1 cellular context compared by ENCODE assay signal in the genomic region with DNA sequence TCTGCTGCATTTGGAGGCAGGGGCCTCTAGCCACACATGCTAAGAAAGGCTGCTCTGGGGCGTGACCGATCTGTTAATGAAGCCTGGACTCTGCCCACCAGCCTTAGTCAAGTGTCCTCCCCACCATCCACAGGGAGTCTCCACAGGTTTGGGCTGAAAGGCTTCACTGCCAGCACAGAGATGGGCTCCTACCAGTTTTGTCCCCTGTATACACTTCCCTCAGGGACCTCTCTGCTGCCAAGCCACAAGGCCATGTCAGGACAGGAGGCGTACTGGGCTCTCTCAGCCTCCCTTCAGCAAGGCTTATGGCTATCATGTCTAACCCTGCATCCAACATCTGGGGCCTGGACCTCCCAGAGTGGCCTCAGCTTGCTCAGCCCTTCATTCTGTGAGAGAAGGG.
TF ChIP-seq lines count a peak whose summit lies in the region.

No MANE protein-coding gene starts in this region.

TF ChIP-seq in HepG2, 621 proteins besides CTCF, POLR2A, EP300 and RAD21:
- no peak for TF ChIP-seq NKX3-1 (CRISPR knock-in tag; IDR thresholded peaks at IDR 0.05)
- TF ChIP-seq ZNF788 (CRISPR knock-in tag; IDR thresholded peaks at IDR 0.05; ENCODE audit: borderline replicate concordance), result no peak
- TF ChIP-seq, protein P1, sequence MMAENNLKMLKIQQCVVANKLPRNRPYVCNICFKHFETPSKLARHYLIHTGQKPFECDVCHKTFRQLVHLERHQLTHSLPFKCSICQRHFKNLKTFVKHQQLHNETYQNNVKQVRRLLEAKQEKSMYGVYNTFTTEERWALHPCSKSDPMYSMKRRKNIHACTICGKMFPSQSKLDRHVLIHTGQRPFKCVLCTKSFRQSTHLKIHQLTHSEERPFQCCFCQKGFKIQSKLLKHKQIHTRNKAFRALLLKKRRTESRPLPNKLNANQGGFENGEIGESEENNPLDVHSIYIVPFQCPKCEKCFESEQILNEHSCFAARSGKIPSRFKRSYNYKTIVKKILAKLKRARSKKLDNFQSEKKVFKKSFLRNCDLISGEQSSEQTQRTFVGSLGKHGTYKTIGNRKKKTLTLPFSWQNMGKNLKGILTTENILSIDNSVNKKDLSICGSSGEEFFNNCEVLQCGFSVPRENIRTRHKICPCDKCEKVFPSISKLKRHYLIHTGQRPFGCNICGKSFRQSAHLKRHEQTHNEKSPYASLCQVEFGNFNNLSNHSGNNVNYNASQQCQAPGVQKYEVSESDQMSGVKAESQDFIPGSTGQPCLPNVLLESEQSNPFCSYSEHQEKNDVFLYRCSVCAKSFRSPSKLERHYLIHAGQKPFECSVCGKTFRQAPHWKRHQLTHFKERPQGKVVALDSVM (CRISPR knock-in tag; IDR thresholded peaks at IDR 0.05), result peak; percentile 65; the same call in 1 of the 2 replicates
- TF ChIP-seq ZNF263 (CRISPR knock-in tag; IDR thresholded peaks at IDR 0.05), result 0 out of 2 replicates have a peak, but pooled peaks have one; percentile 29
- no peak for TF ChIP-seq STAT5B (CRISPR knock-in tag; IDR thresholded peaks at IDR 0.05)
- TF ChIP-seq ZMYM3 (CRISPR knock-in tag; IDR thresholded peaks at IDR 0.05), result 0 out of 2 replicates have a peak, but pooled peaks have one; percentile 36
- TF ChIP-seq ZNF644 (CRISPR knock-in tag; IDR thresholded peaks at IDR 0.05; ENCODE audit: low read depth), result 0 out of 2 replicates have a peak, but pooled peaks have one; percentile 8
- TF ChIP-seq, protein P2, sequence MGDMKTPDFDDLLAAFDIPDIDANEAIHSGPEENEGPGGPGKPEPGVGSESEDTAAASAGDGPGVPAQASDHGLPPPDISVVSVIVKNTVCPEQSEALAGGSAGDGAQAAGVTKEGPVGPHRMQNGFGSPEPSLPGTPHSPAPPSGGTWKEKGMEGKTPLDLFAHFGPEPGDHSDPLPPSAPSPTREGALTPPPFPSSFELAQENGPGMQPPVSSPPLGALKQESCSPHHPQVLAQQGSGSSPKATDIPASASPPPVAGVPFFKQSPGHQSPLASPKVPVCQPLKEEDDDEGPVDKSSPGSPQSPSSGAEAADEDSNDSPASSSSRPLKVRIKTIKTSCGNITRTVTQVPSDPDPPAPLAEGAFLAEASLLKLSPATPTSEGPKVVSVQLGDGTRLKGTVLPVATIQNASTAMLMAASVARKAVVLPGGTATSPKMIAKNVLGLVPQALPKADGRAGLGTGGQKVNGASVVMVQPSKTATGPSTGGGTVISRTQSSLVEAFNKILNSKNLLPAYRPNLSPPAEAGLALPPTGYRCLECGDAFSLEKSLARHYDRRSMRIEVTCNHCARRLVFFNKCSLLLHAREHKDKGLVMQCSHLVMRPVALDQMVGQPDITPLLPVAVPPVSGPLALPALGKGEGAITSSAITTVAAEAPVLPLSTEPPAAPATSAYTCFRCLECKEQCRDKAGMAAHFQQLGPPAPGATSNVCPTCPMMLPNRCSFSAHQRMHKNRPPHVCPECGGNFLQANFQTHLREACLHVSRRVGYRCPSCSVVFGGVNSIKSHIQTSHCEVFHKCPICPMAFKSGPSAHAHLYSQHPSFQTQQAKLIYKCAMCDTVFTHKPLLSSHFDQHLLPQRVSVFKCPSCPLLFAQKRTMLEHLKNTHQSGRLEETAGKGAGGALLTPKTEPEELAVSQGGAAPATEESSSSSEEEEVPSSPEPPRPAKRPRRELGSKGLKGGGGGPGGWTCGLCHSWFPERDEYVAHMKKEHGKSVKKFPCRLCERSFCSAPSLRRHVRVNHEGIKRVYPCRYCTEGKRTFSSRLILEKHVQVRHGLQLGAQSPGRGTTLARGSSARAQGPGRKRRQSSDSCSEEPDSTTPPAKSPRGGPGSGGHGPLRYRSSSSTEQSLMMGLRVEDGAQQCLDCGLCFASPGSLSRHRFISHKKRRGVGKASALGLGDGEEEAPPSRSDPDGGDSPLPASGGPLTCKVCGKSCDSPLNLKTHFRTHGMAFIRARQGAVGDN (CRISPR knock-in tag; IDR thresholded peaks at IDR 0.05), result peak; percentile 33
- TF ChIP-seq, protein P3, sequence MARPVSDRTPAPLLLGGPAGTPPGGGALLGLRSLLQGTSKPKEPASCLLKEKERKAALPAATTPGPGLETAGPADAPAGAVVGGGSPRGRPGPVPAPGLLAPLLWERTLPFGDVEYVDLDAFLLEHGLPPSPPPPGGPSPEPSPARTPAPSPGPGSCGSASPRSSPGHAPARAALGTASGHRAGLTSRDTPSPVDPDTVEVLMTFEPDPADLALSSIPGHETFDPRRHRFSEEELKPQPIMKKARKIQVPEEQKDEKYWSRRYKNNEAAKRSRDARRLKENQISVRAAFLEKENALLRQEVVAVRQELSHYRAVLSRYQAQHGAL (CRISPR knock-in tag; IDR thresholded peaks at IDR 0.05; ENCODE audit: not compliant biosample characterization), result no peak
